ENCODE assay signal across 8 cellular contexts in genomic region chr10:92240289-92241157, GRCh38. TPM values are rescaled to one million over a fixed set of nuclear protein-coding genes. Genes with fewer than 3 reads are reported as not detected.
DNase-seq lines count a peak whose midpoint lies in the region; ATAC-seq, FAIRE-seq and TF ChIP-seq lines count a peak whose summit lies in the region.

No MANE protein-coding gene starts in this region.

- in situ Hi-C loops in ACHN (cut with HindIII; ENCODE audit: low pct_ligation_motif_present, low pct_unique_long_range_greater_than_20kb, low sequenced_read_pairs) = no loop called here

- H3K4me3 ChIP-seq in lung = peak overlapping the region; percentile 50

- intact Hi-C loops in activated CD4-positive, alpha-beta T cell treated with anti-CD3 and anti-CD28 coated beads, Interleukin-2, amount 10 ng/mL, durations not matched to agents 24 days and 14 days (cut with micrococcal nuclease) = loop anchor here (1.0 to 2.0 kb wide), 2 partner anchors 30 to 51 kb away; partner anchors contain the start of genes CPEB3 and MARCHF5

- ATAC-seq in GM18498 (IDR thresholded peaks at IDR 0.05; ENCODE audit: unreplicated experiment) = peak; percentile 60
- ATAC-seq in HG03039 (IDR thresholded peaks at IDR 0.05; ENCODE audit: unreplicated experiment) = peak; percentile 54
- peak; percentile 70 for ATAC-seq in lung (ENCODE audit: insufficient read depth, low FRiP score)

- H3K4me1 Mint-ChIP-seq in activated CD4-positive, alpha-beta T cell treated with anti-CD3 and anti-CD28 coated beads, Interleukin-2, amount 10 ng/mL, durations not matched to agents 24 days and 14 days = peaks cover 23% of the 10 kb centered on the region
- peaks cover 43% of the 10 kb centered on the region for H3K4me1 Mint-ChIP-seq in stimulated activated naive CD8-positive, alpha-beta T cell treated with anti-CD3 and anti-CD28 coated beads, Interleukin-15, Interleukin-2, amounts not matched to agents 100 ng/mL and 50 ng/mL, for 24 hours (ENCODE audit: low read depth)

- DNase-seq in ACHN (peak; percentile 57), NCI-H2227 (lab: John Stamatoyannopoulos, UW; ENCODE audit: unreplicated experiment) (peak; percentile 71), lung (ENCODE audit: low spot score) (peak; percentile 70)
- DNase-seq in activated CD4-positive, alpha-beta T cell treated with anti-CD3 and anti-CD28 coated beads, Interleukin-2, amount 10 ng/mL, durations not matched to agents 24 days and 14 days = peak; percentile 84

- no peak for TF ChIP-seq CTCF in lung (IDR thresholded peaks at IDR 0.05; ENCODE audit: control extremely low read depth, extremely low read depth)

- H3K36me3 Mint-ChIP-seq in activated CD4-positive, alpha-beta T cell treated with anti-CD3 and anti-CD28 coated beads, Interleukin-2, amount 10 ng/mL, durations not matched to agents 24 days and 14 days (ENCODE audit: low read depth) = peaks cover 16% of the 10 kb centered on the region
- peaks cover 4% of the 10 kb centered on the region for H3K36me3 Mint-ChIP-seq in stimulated activated naive CD8-positive, alpha-beta T cell treated with anti-CD3 and anti-CD28 coated beads, Interleukin-15, Interleukin-2, amounts not matched to agents 100 ng/mL and 50 ng/mL, for 24 hours (ENCODE audit: low read depth)

- H3K27me3 Mint-ChIP-seq in activated CD4-positive, alpha-beta T cell treated with anti-CD3 and anti-CD28 coated beads, Interleukin-2, amount 10 ng/mL, durations not matched to agents 24 days and 14 days = peaks cover 21% of the 10 kb centered on the region
- peaks cover 8% of the 10 kb centered on the region for H3K27me3 Mint-ChIP-seq in stimulated activated naive CD8-positive, alpha-beta T cell treated with anti-CD3 and anti-CD28 coated beads, Interleukin-15, Interleukin-2, amounts not matched to agents 100 ng/mL and 50 ng/mL, for 24 hours

- WGBS in lung, 2 donors = 0% methylated on average over 28 of the region's 28 CpGs

- peak overlapping the region; percentile 59 for H3K27ac Mint-ChIP-seq in activated CD4-positive, alpha-beta T cell treated with anti-CD3 and anti-CD28 coated beads, Interleukin-2, amount 10 ng/mL, durations not matched to agents 24 days and 14 days
- H3K27ac Mint-ChIP-seq in stimulated activated naive CD8-positive, alpha-beta T cell treated with anti-CD3 and anti-CD28 coated beads, Interleukin-15, Interleukin-2, amounts not matched to agents 100 ng/mL and 50 ng/mL, for 24 hours = no peak overlapping the region

- no peaks in the 10 kb centered on the region for H3K36me3 ChIP-seq in lung (ENCODE audit: control insufficient read depth in 2 of 2, insufficient read depth in 2 of 2, low read length in 2 of 2)

- no peaks in the 10 kb centered on the region for H3K9me3 Mint-ChIP-seq in activated CD4-positive, alpha-beta T cell treated with anti-CD3 and anti-CD28 coated beads, Interleukin-2, amount 10 ng/mL, durations not matched to agents 24 days and 14 days
- H3K9me3 Mint-ChIP-seq in stimulated activated naive CD8-positive, alpha-beta T cell treated with anti-CD3 and anti-CD28 coated beads, Interleukin-15, Interleukin-2, amounts not matched to agents 100 ng/mL and 50 ng/mL, for 24 hours = no peaks in the 10 kb centered on the region

- peak overlapping the region; percentile 84 to 89 for H3K27ac ChIP-seq in lung (ENCODE audit: low read depth in 1 of 2, low read length in 1 of 2)

- H3K4me3 Mint-ChIP-seq in activated CD4-positive, alpha-beta T cell treated with anti-CD3 and anti-CD28 coated beads, Interleukin-2, amount 10 ng/mL, durations not matched to agents 24 days and 14 days = peak overlapping the region; percentile 94
- peak overlapping the region; percentile 86 for H3K4me3 Mint-ChIP-seq in stimulated activated naive CD8-positive, alpha-beta T cell treated with anti-CD3 and anti-CD28 coated beads, Interleukin-15, Interleukin-2, amounts not matched to agents 100 ng/mL and 50 ng/mL, for 24 hours

- peak; percentile 15 for FAIRE-seq in endometrium (lab: Jason Lieb, UNC)

- peaks cover 3 to 5% of the 10 kb centered on the region in 2 donors for H3K4me1 ChIP-seq in lung (ENCODE audit: control insufficient read depth in 2 of 2, insufficient read depth in 2 of 2, low read length in 2 of 2)

- no peaks in the 10 kb centered on the region for H3K9me3 ChIP-seq in lung (ENCODE audit: control insufficient read depth in 2 of 2, insufficient read depth in 1 of 2, low read length in 1 of 2)

- H3K27me3 ChIP-seq in lung (ENCODE audit: control insufficient read depth, insufficient read depth) = no peaks in the 10 kb centered on the region

RNA-seq across cellular contexts. Expression of gene CPEB3, which starts 50.4 kb away (rescaled TPM):
- total RNA-seq in activated CD4-positive, alpha-beta T cell treated with anti-CD3 and anti-CD28 coated beads, Interleukin-2, amount 10 ng/mL, durations not matched to agents 24 days and 14 days = 2.2 and 2.5 TPM in 2 replicates
- 1 to 10 TPM; 4.3 to 5.1 TPM for total RNA-seq in lung
- 1 to 10 TPM; 1.1 to 1.3 TPM for polyA plus RNA-seq in lung

RNA-seq across cellular contexts. Expression of gene MARCHF5, which starts 50.4 kb away (rescaled TPM):
- 22.0 and 24.7 TPM in 2 replicates for total RNA-seq in activated CD4-positive, alpha-beta T cell treated with anti-CD3 and anti-CD28 coated beads, Interleukin-2, amount 10 ng/mL, durations not matched to agents 24 days and 14 days
- total RNA-seq in lung = 10 to 100 TPM; 25.1 to 38.1 TPM
- 10 to 100 TPM; 10.0 to 20.7 TPM for polyA plus RNA-seq in lung

Comparison
In these comparisons a context has a peak if more than half of its experiments do, and no peak if none do; other contexts are left out.
1. Peak in every context shown above with its lines: DNase-seq, ATAC-seq, H3K4me3 ChIP-seq and H3K27ac ChIP-seq.